14 cellular contexts compared by ENCODE assay signal in the genomic region with DNA sequence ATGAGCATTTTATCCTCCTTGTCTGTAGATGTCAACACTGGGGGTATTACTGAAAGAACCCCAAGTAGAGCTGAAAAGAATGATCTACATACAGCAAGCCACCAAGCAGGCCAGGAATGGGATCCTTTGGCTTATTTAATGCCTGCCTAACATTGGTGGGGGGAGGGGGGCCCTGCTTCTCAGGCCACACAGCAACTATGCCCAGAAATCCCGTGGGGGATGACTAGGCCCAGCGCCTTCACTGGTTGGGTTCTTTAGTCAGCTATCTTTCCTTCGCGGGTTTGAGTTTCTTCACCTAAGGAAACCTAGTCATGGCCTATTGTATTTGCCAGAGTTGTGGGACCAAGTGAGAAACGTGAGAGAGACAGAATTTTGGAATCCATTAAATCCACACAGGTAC.
A peak's percentile ranks its signal among the peaks of the same experiment; 100 is the strongest.
DNase-seq lines count a peak whose midpoint lies in the region; TF ChIP-seq lines count a peak whose summit lies in the region.
"Had no signal": no experiment of that assay in that cellular context is flagged by ENCODE, and none has a peak within 500 bp of the region (broad histone marks: within the 10 kb centered on the region; RNA-seq: fewer than 3 reads in every experiment).

No MANE protein-coding gene starts in this region.

- DNase-seq in A673 (ENCODE audit: low spot score): no peak
- peak; percentile 55 for DNase-seq in NB4 (ENCODE audit: low read depth)
- DNase-seq in mucosa of gallbladder (ENCODE audit: low spot score): no peak
- DNase-seq in midbrain (lab: John Stamatoyannopoulos, UW): no peak
- DNase-seq in NCI-H1105 (lab: John Stamatoyannopoulos, UW): no peak
- DNase-seq: 8988T; CD4-positive, alpha-beta T cell; CD8-positive, alpha-beta memory T cell; DMS 273 treated with DMSO at 0.1 percent for 48 hours; DMS79; H7; HCEC 1CT had no signal

- POLR2A ChIA-PET in A673 (lab: Charles Lee; ENCODE audit: low non-redundant PET): no interaction called here

- H3K4me3 ChIP-seq in A673 (ENCODE audit: low read depth, low read length, poor library complexity, severe bottlenecking): no peak overlapping the region
- H3K4me3 ChIP-seq in BLaER1 treated with 17β-estradiol and CSF1 and Interleukin-3, amounts not matched to agents 10 nM and 100 nM: no peak overlapping the region
- H3K4me3 ChIP-seq in NB4 (ENCODE audit: low read depth, low read length): no peak overlapping the region
- H3K4me3 ChIP-seq: A549 had no signal

- peak overlapping the region in 10 of 11 experiments; percentile 19 to 79 (median 66); a peak in 18 of 22 replicates for H3K4me2 ChIP-seq in BLaER1 treated with 17β-estradiol and CSF1 and Interleukin-3, amounts not matched to agents 10 nM and 100 nM
- H3K4me2 ChIP-seq: A549 had no signal

- H3K9me3 ChIP-seq in A673 (ENCODE audit: low read depth, low read length, poor library complexity, severe bottlenecking): no peaks in the 10 kb centered on the region
- H3K9me3 ChIP-seq in BLaER1 treated with 17β-estradiol and CSF1 and Interleukin-3, amounts not matched to agents 10 nM and 100 nM (replicated peaks in 1 of 11): no peaks in the 10 kb centered on the region
- H3K9me3 ChIP-seq: A549 had no signal

- no peak overlapping the region for H3K9ac ChIP-seq in BLaER1 treated with 17β-estradiol and CSF1 and Interleukin-3, amounts not matched to agents 10 nM and 100 nM

- no peaks in the 10 kb centered on the region for H4K20me1 ChIP-seq in BLaER1 treated with 17β-estradiol and CSF1 and Interleukin-3, amounts not matched to agents 10 nM and 100 nM

- TF ChIP-seq POLR2A in NB4 (IDR thresholded peaks at IDR 0.05; ENCODE audit: extremely low read depth, insufficient read length): no peak

- TF ChIP-seq CTCF in A673 (conservative IDR thresholded peaks at IDR 0.05; ENCODE audit: low read depth, low read length) (no peak), NB4 (IDR thresholded peaks at IDR 0.05; ENCODE audit: low read depth, low read length) (no peak)

- CTCF ChIA-PET in A673 (lab: Charles Lee): no interaction called here

- intact Hi-C loops in A673 (cut with micrococcal nuclease; ENCODE audit: unreplicated experiment): no loop called here

- peaks cover 33% of the 10 kb centered on the region for H3K4me1 ChIP-seq in A673 (ENCODE audit: insufficient read depth, low read length, poor library complexity, severe bottlenecking)
- peaks cover 10 to 44% (median 38%) of the 10 kb centered on the region in 10 experiments; a peak in 18 of 20 replicates for H3K4me1 ChIP-seq in BLaER1 treated with 17β-estradiol and CSF1 and Interleukin-3, amounts not matched to agents 10 nM and 100 nM
- H3K4me1 ChIP-seq: A549 had no signal

- H3K27me3 ChIP-seq in A673 (replicated peaks; ENCODE audit: insufficient read depth, low read depth, low read length, poor library complexity): no peaks in the 10 kb centered on the region
- no peaks in the 10 kb centered on the region for H3K27me3 ChIP-seq in BLaER1 treated with 17β-estradiol and CSF1 and Interleukin-3, amounts not matched to agents 10 nM and 100 nM

- no peaks in the 10 kb centered on the region for H3K36me3 ChIP-seq in A673 (ENCODE audit: insufficient read depth, low read length, poor library complexity, severe bottlenecking)
- H3K36me3 ChIP-seq in BLaER1 treated with 17β-estradiol and CSF1 and Interleukin-3, amounts not matched to agents 10 nM and 100 nM: no peaks in the 10 kb centered on the region

- BruUV-seq in A673 (replicated peaks; lab: Mats Ljungman, UMichigan): no TSS peak

- peak overlapping the region; percentile 54 for H3K27ac ChIP-seq in A673 (ENCODE audit: low read depth, low read length, poor library complexity, severe bottlenecking)
- peak overlapping the region in 6 of 11 experiments; percentile 13 to 38 (median 28); a peak in 8 of 22 replicates for H3K27ac ChIP-seq in BLaER1 treated with 17β-estradiol and CSF1 and Interleukin-3, amounts not matched to agents 10 nM and 100 nM
- H3K27ac ChIP-seq: A549 had no signal
